In genomic region chr1:52697795-52698674, GRCh38 we compare ENCODE assay signal across 1 cellular context.
TF ChIP-seq lines count a peak whose summit lies in the region.

COA7 (minus strand) TSS chr1:52698347; CDS start chr1:52698326, 21 bp downstream.

TF ChIP-seq in HepG2, 621 proteins besides CTCF, POLR2A, EP300 and RAD21 (continued from another document and continues in another):
- TF ChIP-seq ZNF350 (CRISPR knock-in tag; IDR thresholded peaks at IDR 0.05; ENCODE audit: borderline replicate concordance, low read depth) = peak; percentile 84; the same call in 1 of the 2 replicates
- no peak for TF ChIP-seq MLLT10 (CRISPR knock-in tag; IDR thresholded peaks at IDR 0.05)
- peak; percentile 34; the same call in 1 of the 2 replicates for TF ChIP-seq KDM3A (CRISPR knock-in tag; IDR thresholded peaks at IDR 0.05; ENCODE audit: low read depth)
- peak; percentile 64; the same call in 1 of the 2 replicates for TF ChIP-seq ZNF740 (CRISPR knock-in tag; IDR thresholded peaks at IDR 0.05)
- peak; percentile 84 for TF ChIP-seq ARNTL (CRISPR knock-in tag; IDR thresholded peaks at IDR 0.05)
- no peak for TF ChIP-seq EZH2 (conservative IDR thresholded peaks at IDR 0.05; ENCODE audit: low read depth, low read length)
- TF ChIP-seq ZNF605 (CRISPR knock-in tag; IDR thresholded peaks at IDR 0.05) = peak; percentile 55
- no peak for TF ChIP-seq FIP1L1 (IDR thresholded peaks at IDR 0.05; ENCODE audit: borderline replicate concordance, insufficient read depth, low read depth, low read length)
- TF ChIP-seq BCL3 (CRISPR knock-in tag; IDR thresholded peaks at IDR 0.05) = peak; percentile 93
- TF ChIP-seq, protein P1, sequence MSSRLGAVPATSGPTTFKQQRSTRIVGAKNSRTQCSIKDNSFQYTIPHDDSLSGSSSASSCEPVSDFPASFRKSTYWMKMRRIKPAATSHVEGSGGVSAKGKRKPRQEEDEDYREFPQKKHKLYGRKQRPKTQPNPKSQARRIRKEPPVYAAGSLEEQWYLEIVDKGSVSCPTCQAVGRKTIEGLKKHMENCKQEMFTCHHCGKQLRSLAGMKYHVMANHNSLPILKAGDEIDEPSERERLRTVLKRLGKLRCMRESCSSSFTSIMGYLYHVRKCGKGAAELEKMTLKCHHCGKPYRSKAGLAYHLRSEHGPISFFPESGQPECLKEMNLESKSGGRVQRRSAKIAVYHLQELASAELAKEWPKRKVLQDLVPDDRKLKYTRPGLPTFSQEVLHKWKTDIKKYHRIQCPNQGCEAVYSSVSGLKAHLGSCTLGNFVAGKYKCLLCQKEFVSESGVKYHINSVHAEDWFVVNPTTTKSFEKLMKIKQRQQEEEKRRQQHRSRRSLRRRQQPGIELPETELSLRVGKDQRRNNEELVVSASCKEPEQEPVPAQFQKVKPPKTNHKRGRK (CRISPR knock-in tag; IDR thresholded peaks at IDR 0.05) = no peak
- no peak for TF ChIP-seq ATAD3A (CRISPR knock-in tag; IDR thresholded peaks at IDR 0.05)
- TF ChIP-seq NKX3-1 (CRISPR knock-in tag; IDR thresholded peaks at IDR 0.05) = peak; percentile 85
- peak; percentile 40 for TF ChIP-seq TAF15 (IDR thresholded peaks at IDR 0.05; ENCODE audit: low read depth, low read length, poor library complexity, severe bottlenecking)
- TF ChIP-seq ZNF550 (CRISPR knock-in tag; IDR thresholded peaks at IDR 0.05; ENCODE audit: borderline replicate concordance) = no peak
- TF ChIP-seq ASH2L (IDR thresholded peaks at IDR 0.05; ENCODE audit: insufficient read length, low read depth, low read length) = peak; percentile 76
- peak; percentile 86 for TF ChIP-seq CCDC6 (CRISPR knock-in tag; IDR thresholded peaks at IDR 0.05)
- TF ChIP-seq PBX3 (CRISPR knock-in tag; IDR thresholded peaks at IDR 0.05; ENCODE audit: borderline replicate concordance) = 0 out of 2 replicates have a peak, but pooled peaks have one; percentile 56
- TF ChIP-seq ZNF143 (CRISPR knock-in tag; IDR thresholded peaks at IDR 0.05) = peak; percentile 90
- TF ChIP-seq, protein P2, sequence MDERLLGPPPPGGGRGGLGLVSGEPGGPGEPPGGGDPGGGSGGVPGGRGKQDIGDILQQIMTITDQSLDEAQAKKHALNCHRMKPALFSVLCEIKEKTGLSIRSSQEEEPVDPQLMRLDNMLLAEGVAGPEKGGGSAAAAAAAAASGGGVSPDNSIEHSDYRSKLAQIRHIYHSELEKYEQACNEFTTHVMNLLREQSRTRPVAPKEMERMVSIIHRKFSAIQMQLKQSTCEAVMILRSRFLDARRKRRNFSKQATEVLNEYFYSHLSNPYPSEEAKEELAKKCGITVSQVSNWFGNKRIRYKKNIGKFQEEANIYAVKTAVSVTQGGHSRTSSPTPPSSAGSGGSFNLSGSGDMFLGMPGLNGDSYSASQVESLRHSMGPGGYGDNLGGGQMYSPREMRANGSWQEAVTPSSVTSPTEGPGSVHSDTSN (CRISPR knock-in tag; IDR thresholded peaks at IDR 0.05) = no peak
- TF ChIP-seq, protein P3, sequence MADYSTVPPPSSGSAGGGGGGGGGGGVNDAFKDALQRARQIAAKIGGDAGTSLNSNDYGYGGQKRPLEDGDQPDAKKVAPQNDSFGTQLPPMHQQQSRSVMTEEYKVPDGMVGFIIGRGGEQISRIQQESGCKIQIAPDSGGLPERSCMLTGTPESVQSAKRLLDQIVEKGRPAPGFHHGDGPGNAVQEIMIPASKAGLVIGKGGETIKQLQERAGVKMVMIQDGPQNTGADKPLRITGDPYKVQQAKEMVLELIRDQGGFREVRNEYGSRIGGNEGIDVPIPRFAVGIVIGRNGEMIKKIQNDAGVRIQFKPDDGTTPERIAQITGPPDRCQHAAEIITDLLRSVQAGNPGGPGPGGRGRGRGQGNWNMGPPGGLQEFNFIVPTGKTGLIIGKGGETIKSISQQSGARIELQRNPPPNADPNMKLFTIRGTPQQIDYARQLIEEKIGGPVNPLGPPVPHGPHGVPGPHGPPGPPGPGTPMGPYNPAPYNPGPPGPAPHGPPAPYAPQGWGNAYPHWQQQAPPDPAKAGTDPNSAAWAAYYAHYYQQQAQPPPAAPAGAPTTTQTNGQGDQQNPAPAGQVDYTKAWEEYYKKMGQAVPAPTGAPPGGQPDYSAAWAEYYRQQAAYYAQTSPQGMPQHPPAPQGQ (CRISPR knock-in tag; IDR thresholded peaks at IDR 0.05; ENCODE audit: borderline replicate concordance) = no peak
- 0 out of 2 replicates have a peak, but pooled peaks have one; percentile 46 for TF ChIP-seq DNMT1 (CRISPR knock-in tag; IDR thresholded peaks at IDR 0.05)
- no peak for TF ChIP-seq ZKSCAN5 (CRISPR knock-in tag; IDR thresholded peaks at IDR 0.05)
- TF ChIP-seq TERF1 (CRISPR knock-in tag; IDR thresholded peaks at IDR 0.05) = peak; percentile 89
- peak; percentile 52; the same call in 1 of the 2 replicates for TF ChIP-seq SP2 (CRISPR knock-in tag; IDR thresholded peaks at IDR 0.05)
- TF ChIP-seq ZBTB10 (CRISPR knock-in tag; IDR thresholded peaks at IDR 0.05; ENCODE audit: borderline replicate concordance) = peak; percentile 70; the same call in 1 of the 2 replicates
- TF ChIP-seq SMAD1 (CRISPR knock-in tag; IDR thresholded peaks at IDR 0.05; ENCODE audit: borderline replicate concordance, low read depth) = no peak; the same call in 1 of the 2 replicates
- TF ChIP-seq TBP (CRISPR knock-in tag; IDR thresholded peaks at IDR 0.05) = no peak
- TF ChIP-seq MXD1 (CRISPR knock-in tag; IDR thresholded peaks at IDR 0.05) = peak; percentile 87
- TF ChIP-seq CENPT (CRISPR knock-in tag; IDR thresholded peaks at IDR 0.05; ENCODE audit: low read depth) = no peak; the same call in 1 of the 2 replicates
- TF ChIP-seq NFIB (CRISPR knock-in tag; IDR thresholded peaks at IDR 0.05; ENCODE audit: borderline replicate concordance) = no peak
- no peak for TF ChIP-seq CBX2 (IDR thresholded peaks at IDR 0.05; ENCODE audit: low read depth, low read length)
- no peak for TF ChIP-seq CBX2 (CRISPR knock-in tag; IDR thresholded peaks at IDR 0.05; ENCODE audit: low read depth)
- peak; percentile 39 for TF ChIP-seq SOX5 (CRISPR knock-in tag; IDR thresholded peaks at IDR 0.05; ENCODE audit: borderline replicate concordance)
- no peak for TF ChIP-seq U2AF1 (optimal IDR thresholded peaks at IDR 0.05; ENCODE audit: low read depth, low read length)
- no peak for TF ChIP-seq NFE2 (CRISPR knock-in tag; IDR thresholded peaks at IDR 0.05)
- TF ChIP-seq, protein P4, sequence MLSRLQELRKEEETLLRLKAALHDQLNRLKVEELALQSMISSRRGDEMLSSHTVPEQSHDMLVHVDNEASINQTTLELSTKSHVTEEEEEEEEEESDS (CRISPR knock-in tag; IDR thresholded peaks at IDR 0.05; ENCODE audit: borderline replicate concordance) = no peak
- peak; percentile 53 for TF ChIP-seq JUN (CRISPR knock-in tag; IDR thresholded peaks at IDR 0.05)
- no peak; the same call in 1 of the 2 replicates for TF ChIP-seq ZNF503 (CRISPR knock-in tag; IDR thresholded peaks at IDR 0.05)
- no peak for TF ChIP-seq ZNF652 (CRISPR knock-in tag; IDR thresholded peaks at IDR 0.05; ENCODE audit: borderline replicate concordance, low read depth)
- peak; percentile 91 for TF ChIP-seq ZFP91 (CRISPR knock-in tag; IDR thresholded peaks at IDR 0.05; ENCODE audit: borderline replicate concordance)
- TF ChIP-seq, protein P5, sequence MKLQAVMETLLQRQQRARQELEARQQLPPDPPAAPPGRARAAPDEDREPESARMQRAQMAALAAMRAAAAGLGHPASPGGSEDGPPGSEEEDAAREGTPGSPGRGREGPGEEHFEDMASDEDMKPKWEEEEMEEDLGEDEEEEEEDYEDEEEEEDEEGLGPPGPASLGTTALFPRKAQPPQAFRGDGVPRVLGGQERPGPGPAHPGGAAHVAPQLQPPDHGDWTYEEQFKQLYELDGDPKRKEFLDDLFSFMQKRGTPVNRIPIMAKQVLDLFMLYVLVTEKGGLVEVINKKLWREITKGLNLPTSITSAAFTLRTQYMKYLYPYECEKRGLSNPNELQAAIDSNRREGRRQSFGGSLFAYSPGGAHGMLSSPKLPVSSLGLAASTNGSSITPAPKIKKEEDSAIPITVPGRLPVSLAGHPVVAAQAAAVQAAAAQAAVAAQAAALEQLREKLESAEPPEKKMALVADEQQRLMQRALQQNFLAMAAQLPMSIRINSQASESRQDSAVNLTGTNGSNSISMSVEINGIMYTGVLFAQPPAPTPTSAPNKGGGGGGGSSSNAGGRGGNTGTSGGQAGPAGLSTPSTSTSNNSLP (IDR thresholded peaks at IDR 0.05; ENCODE audit: low read depth, low read length) = no peak
- TF ChIP-seq ZNF343 (CRISPR knock-in tag; IDR thresholded peaks at IDR 0.05) = no peak
